ENCODE assay signal across 8 cellular contexts in genomic region chr18:62187543-62188378, GRCh38. TPM values are rescaled to one million over a fixed set of nuclear protein-coding genes. Genes with fewer than 3 reads are reported as not detected.
DNase-seq lines count a peak whose midpoint lies in the region; ATAC-seq, FAIRE-seq and TF ChIP-seq lines count a peak whose summit lies in the region.

No MANE protein-coding gene starts in this region.

- peaks cover 6 to 9% of the 10 kb centered on the region in 2 experiments for H4K20me1 ChIP-seq in H1 (replicated peaks in 1 of 2; ENCODE audit: control insufficient read depth in 1 of 2, insufficient read depth in 2 of 2, low read length in 2 of 2)

- peak overlapping the region; percentile 97 for H3K27ac ChIP-seq in H1 (ENCODE audit: low read depth, low read length)
- peak overlapping the region; percentile 92 for H3K27ac ChIP-seq in mesodermal cell (ENCODE audit: low read depth, low read length, severe bottlenecking)
- peak overlapping the region; percentile 83 for H3K27ac ChIP-seq in suprapubic skin

- peaks cover 31% of the 10 kb centered on the region for H3K4me1 Mint-ChIP-seq in Calu3 (ENCODE audit: low read depth, unreplicated experiment)
- peaks cover 50% of the 10 kb centered on the region for H3K4me1 Mint-ChIP-seq in activated CD4-positive, alpha-beta T cell treated with anti-CD3 and anti-CD28 coated beads, Interleukin-2, amount 10 ng/mL, durations not matched to agents 24 days and 14 days

- peak overlapping the region; percentile 99 for H3K4me3 Mint-ChIP-seq in Calu3 (ENCODE audit: low read depth, unreplicated experiment)
- H3K4me3 Mint-ChIP-seq in activated CD4-positive, alpha-beta T cell treated with anti-CD3 and anti-CD28 coated beads, Interleukin-2, amount 10 ng/mL, durations not matched to agents 24 days and 14 days, result peak overlapping the region; percentile 100

- no peaks in the 10 kb centered on the region for H3K79me1 ChIP-seq in H1 (ENCODE audit: low read depth, low read length)

- H3K36me3 ChIP-seq in H1 (ENCODE audit: control insufficient read depth in 2 of 4, insufficient read depth in 4 of 4, low read length in 3 of 4) (no peaks in the 10 kb centered on the region), mesodermal cell (ENCODE audit: control insufficient read depth, insufficient read depth, low read length) (no peaks in the 10 kb centered on the region), suprapubic skin (no peaks in the 10 kb centered on the region)

- peaks cover 56% of the 10 kb centered on the region for H3K36me3 Mint-ChIP-seq in Calu3 (ENCODE audit: insufficient read depth, unreplicated experiment)
- H3K36me3 Mint-ChIP-seq in activated CD4-positive, alpha-beta T cell treated with anti-CD3 and anti-CD28 coated beads, Interleukin-2, amount 10 ng/mL, durations not matched to agents 24 days and 14 days (ENCODE audit: low read depth), result peaks cover 37% of the 10 kb centered on the region

- no TSS peak for BruUV-seq in Calu3 (replicated peaks; lab: Mats Ljungman, UMichigan)

- H4K5ac ChIP-seq in H1 (ENCODE audit: insufficient read length, low read depth, low read length), result peak overlapping the region; percentile 84

- peak overlapping the region; percentile 78 to 97 (median 96) for H3K9ac ChIP-seq in H1 (replicated peaks in 1 of 4; ENCODE audit: extremely low read depth in 1 of 4, low read depth in 3 of 4, low read length in 3 of 4)

- TF ChIP-seq RAD21 in H1 (IDR thresholded peaks at IDR 0.05 in 1 of 2, conservative IDR thresholded peaks at IDR 0.05 in 1 of 2; ENCODE audit: low read depth in 2 of 2, low read length in 2 of 2), result 0 out of 4 replicates have a peak, but pooled peaks of 1 of the 2 experiments have one; percentile 1

- peak; percentile 0 for ATAC-seq in GM21515 (IDR thresholded peaks at IDR 0.05; ENCODE audit: unreplicated experiment)
- no peak for ATAC-seq in GM18519 (IDR thresholded peaks at IDR 0.05; ENCODE audit: low FRiP score, unreplicated experiment)

- no peak for TF ChIP-seq POLR2A in H1 (IDR thresholded peaks at IDR 0.05; ENCODE audit: control extremely low read depth in 1 of 2, low read depth in 2 of 2, low read length in 2 of 2)
- no peak for TF ChIP-seq POLR2A in suprapubic skin (IDR thresholded peaks at IDR 0.05)

- TF ChIP-seq CTCF in Calu3 (IDR thresholded peaks at IDR 0.05; ENCODE audit: unreplicated experiment), result no peak
- no peak for TF ChIP-seq CTCF in H1 (IDR thresholded peaks at IDR 0.05; ENCODE audit: control extremely low read depth in 1 of 3, insufficient read depth in 1 of 3, low read depth in 1 of 3, low read length in 3 of 3)
- no peak for TF ChIP-seq CTCF in suprapubic skin (IDR thresholded peaks at IDR 0.05)

- no peaks in the 10 kb centered on the region for H3K27me3 Mint-ChIP-seq in Calu3 (ENCODE audit: unreplicated experiment)
- no peaks in the 10 kb centered on the region for H3K27me3 Mint-ChIP-seq in activated CD4-positive, alpha-beta T cell treated with anti-CD3 and anti-CD28 coated beads, Interleukin-2, amount 10 ng/mL, durations not matched to agents 24 days and 14 days

- intact Hi-C loops in Calu3 (cut with micrococcal nuclease; ENCODE audit: unreplicated experiment), result loop anchor here (5.0 kb wide), 1 partner anchor 135 kb away; no protein-coding TSS in a partner anchor
- intact Hi-C loops in activated CD4-positive, alpha-beta T cell treated with anti-CD3 and anti-CD28 coated beads, Interleukin-2, amount 10 ng/mL, durations not matched to agents 24 days and 14 days (cut with micrococcal nuclease), result loop anchor here (1.0 to 5.0 kb wide), 8 partner anchors 62 to 1235 kb away; partner anchors contain the start of genes PHLPP1, TNFRSF11A and VPS4B

- WGBS in H1 (ENCODE audit: extremely low coverage in 1 of 2, insufficient coverage in 1 of 2, insufficient read length in 1 of 2, insufficient replicate concordance in 2 of 2, low coverage in 1 of 2, low lambda C conversion rate in 2 of 2, missing lambda C conversion rate in 1 of 2), 2 experiments, result 2% methylated on average over 53 of the region's 53 CpGs; no CpG with 5 or more reads in 1 of the 2 experiments
- 0% methylated on average over 46 to 50 of the region's 53 CpGs for WGBS in mesodermal cell (ENCODE audit: insufficient coverage in 2 of 2), 2 experiments
- WGBS in suprapubic skin, result 0% methylated on average over 45 of the region's 53 CpGs

- H2BK15ac ChIP-seq in H1 (ENCODE audit: low read length), result no peak overlapping the region

- H3K9me3 ChIP-seq in H1 (ENCODE audit: insufficient read depth in 2 of 2, low read depth in 1 of 2, low read length in 1 of 2), result no peaks in the 10 kb centered on the region
- no peaks in the 10 kb centered on the region for H3K9me3 ChIP-seq in mesodermal cell (ENCODE audit: control insufficient read depth, low read length)
- no peaks in the 10 kb centered on the region for H3K9me3 ChIP-seq in suprapubic skin

- peak overlapping the region; percentile 77; the same call in 1 of the 2 replicates for H2BK12ac ChIP-seq in H1 (ENCODE audit: low read depth, low read length)

- no peak overlapping the region for H3K4ac ChIP-seq in H1 (replicated peaks; ENCODE audit: insufficient read length, low read depth, low read length)

- H3K4me2 ChIP-seq in H1 (ENCODE audit: insufficient read depth in 1 of 2, low read depth in 2 of 2, low read length in 2 of 2), result peak overlapping the region; percentile 79 to 90

- H3K27me3 ChIP-seq in H1 (replicated peaks in 1 of 4; ENCODE audit: control insufficient read depth in 3 of 4, extremely low read depth in 1 of 4, insufficient read depth in 3 of 4, low read length in 3 of 4) (no peaks in the 10 kb centered on the region), suprapubic skin (no peaks in the 10 kb centered on the region)

- peak overlapping the region; percentile 44 for H4K91ac ChIP-seq in H1 (replicated peaks; ENCODE audit: insufficient read length, low read length)

- H3K4me3 ChIP-seq in H1 (ENCODE audit: extremely low read depth in 1 of 4, insufficient read depth in 2 of 4, low read depth in 3 of 4, low read length in 4 of 4) (peak overlapping the region; percentile 96 to 100 (median 99)), mesodermal cell (ENCODE audit: extremely low read depth, insufficient read depth, low read length, poor library complexity, severe bottlenecking) (peak overlapping the region; percentile 94), suprapubic skin (peak overlapping the region; percentile 60)

- H2AFZ ChIP-seq in H1 (ENCODE audit: low read length), result no peak overlapping the region

- no peak overlapping the region for H2BK20ac ChIP-seq in H1 (ENCODE audit: low read length)

- no peak for TF ChIP-seq EP300 in H1 (IDR thresholded peaks at IDR 0.05; ENCODE audit: borderline replicate concordance in 1 of 2, low read depth in 2 of 2, low read length in 2 of 2)
- TF ChIP-seq EP300 in suprapubic skin (IDR thresholded peaks at IDR 0.05), result no peak

- H2BK120ac ChIP-seq in H1 (replicated peaks; ENCODE audit: low read depth, low read length), result no peak overlapping the region

- peak overlapping the region; percentile 94 for H2BK5ac ChIP-seq in H1 (ENCODE audit: low read depth, low read length)

- no peak overlapping the region for H3K23ac ChIP-seq in H1 (ENCODE audit: insufficient read length)

- H3K18ac ChIP-seq in H1 (ENCODE audit: extremely low read depth, low read length), result 0 out of 2 replicates have a peak overlapping the region, but pooled peaks have one; percentile 51

- H2AK5ac ChIP-seq in H1 (ENCODE audit: low read depth, low read length), result no peak overlapping the region

- no peak for FAIRE-seq in H1 (lab: Jason Lieb, UNC)

- CTCF ChIA-PET in Calu3 (lab: Charles Lee), result interaction anchor here (0.5 to 3.5 kb wide), 5 partner anchors 11 to 706 kb away, joined by 3 to 14 read pairs (median 5); no protein-coding TSS in a partner anchor
- CTCF ChIA-PET in H1 (lab: Charles Lee; ENCODE audit: partially characterized antibody), result interaction anchor here (0.5 to 2.2 kb wide), 10 partner anchors 8 to 1391 kb away, joined by 3 to 16 read pairs (median 3); no protein-coding TSS in a partner anchor

- H3K56ac ChIP-seq in H1 (replicated peaks; ENCODE audit: insufficient read length, low read depth, low read length), result peak overlapping the region; percentile 83

- no peaks in the 10 kb centered on the region; a peak in 1 of 7 replicates for H3K4me1 ChIP-seq in H1 (replicated peaks in 1 of 4; ENCODE audit: control insufficient read depth in 3 of 4, insufficient read depth in 4 of 4, low read length in 3 of 4)
- H3K4me1 ChIP-seq in mesodermal cell (ENCODE audit: control insufficient read depth, insufficient read depth, low read length, poor library complexity, severe bottlenecking), result no peaks in the 10 kb centered on the region
- peaks cover 52% of the 10 kb centered on the region for H3K4me1 ChIP-seq in suprapubic skin

- H3K9me3 Mint-ChIP-seq in Calu3 (ENCODE audit: low read depth, unreplicated experiment), result no peaks in the 10 kb centered on the region
- peaks cover 5% of the 10 kb centered on the region for H3K9me3 Mint-ChIP-seq in activated CD4-positive, alpha-beta T cell treated with anti-CD3 and anti-CD28 coated beads, Interleukin-2, amount 10 ng/mL, durations not matched to agents 24 days and 14 days

- H3K27ac Mint-ChIP-seq in Calu3 (ENCODE audit: unreplicated experiment), result peak overlapping the region; percentile 97
- peak overlapping the region; percentile 97 for H3K27ac Mint-ChIP-seq in activated CD4-positive, alpha-beta T cell treated with anti-CD3 and anti-CD28 coated beads, Interleukin-2, amount 10 ng/mL, durations not matched to agents 24 days and 14 days

- H3K14ac ChIP-seq in H1 (ENCODE audit: insufficient read length), result no peak overlapping the region

- H4K8ac ChIP-seq in H1 (ENCODE audit: extremely low read depth, insufficient read depth, low read length), result peak overlapping the region; percentile 96

- H3K23me2 ChIP-seq in H1 (ENCODE audit: low read depth, low read length), result peaks cover 7% of the 10 kb centered on the region; the same call in 1 of the 2 replicates

- DNase-seq in Calu3, result peak; percentile 34
- DNase-seq in NCI-H1092 (lab: John Stamatoyannopoulos, UW), result peak; percentile 41
- DNase-seq in activated CD4-positive, alpha-beta T cell treated with anti-CD3 and anti-CD28 coated beads, Interleukin-2, amount 10 ng/mL, durations not matched to agents 24 days and 14 days, result peak; percentile 73
- peak in 1 of 2 experiments; percentile 60 for DNase-seq in H1 (ENCODE audit: low read depth in 1 of 2, low spot score in 2 of 2)
- DNase-seq in suprapubic skin (ENCODE audit: low spot score in 2 of 2), result peak in 1 of 2 donors; percentile 67

- H3K79me2 ChIP-seq in H1 (ENCODE audit: control insufficient read depth in 1 of 2, insufficient read depth in 2 of 2, low read length in 2 of 2), result peaks cover 0 to 60% of the 10 kb centered on the region in 2 experiments; a peak in 3 of 4 replicates

- POLR2A ChIA-PET in H1 (lab: Charles Lee; ENCODE audit: partially characterized antibody), result interaction anchor here (0.8 to 2.5 kb wide), 11 partner anchors 9 to 138 kb away, joined by 3 to 23 read pairs (median 3); partner anchors contain the start of gene TNFRSF11A

RNA-seq across cellular contexts. Expression of gene RELCH, which starts 0.7 kb away (rescaled TPM):
- total RNA-seq in Calu3 (2022) (54.5 and 63.9 TPM in 2 replicates), suprapubic skin (100 to 1,000 TPM in 1 of 4 donors, 10 to 100 TPM in 3; 54.2 to 108 (median 61.9) TPM)
- 30.6 and 31.1 TPM in 2 replicates for total RNA-seq in activated CD4-positive, alpha-beta T cell treated with anti-CD3 and anti-CD28 coated beads, Interleukin-2, amount 10 ng/mL, durations not matched to agents 24 days and 14 days
- total RNA-seq in H1 (2021; fragmentation: NEBNext Ultra II Directional; extraction: Animal tissue kit (Norgen Biotek cat#: 25700)), result 26.9 and 27.4 TPM in 2 replicates
- polyA plus RNA-seq in H1 (2011; rRNA removed), result 7.3 and 8.6 TPM in 2 replicates
- 10.4 TPM for polyA plus RNA-seq in H1 (2011; cell fraction: cytosol; rRNA removed)
- 17.2 TPM for polyA plus RNA-seq in H1 (2011; cell fraction: nucleus; rRNA removed)
- polyA plus RNA-seq in H1 (2012, experiment 1 of 2), result 14.0 to 20.0 TPM (median 18.8 TPM) in 4 replicates
- polyA plus RNA-seq in H1 (2012, experiment 2 of 2), result 0.73 TPM
- 14.1 TPM for polyA plus RNA-seq in H1 (2013, experiment 1 of 2)
- 14.3 TPM for polyA plus RNA-seq in H1 (2013, experiment 2 of 2)
- 94.5 and 96.5 TPM in 2 replicates for polyA minus RNA-seq in H1 (2011; rRNA and poly(A)+ RNA removed)
- polyA minus RNA-seq in H1 (2011; cell fraction: cytosol; rRNA and poly(A)+ RNA removed), result 24.4 TPM
- polyA minus RNA-seq in H1 (2011; cell fraction: nucleus; rRNA and poly(A)+ RNA removed), result 132 TPM
- 18.2 TPM for polyA plus RNA-seq in mesodermal cell (2013, experiment 1 of 2)
- 17.1 TPM for polyA plus RNA-seq in mesodermal cell (2013, experiment 2 of 2)

RNA-seq across cellular contexts. Expression of gene PIGN, which starts 0.9 kb away (rescaled TPM):
- total RNA-seq in Calu3 (2022) (52.5 and 57.3 TPM in 2 replicates), suprapubic skin (10 to 100 TPM; 28.7 to 72.4 (median 36.8) TPM)
- 32.0 and 33.9 TPM in 2 replicates for total RNA-seq in activated CD4-positive, alpha-beta T cell treated with anti-CD3 and anti-CD28 coated beads, Interleukin-2, amount 10 ng/mL, durations not matched to agents 24 days and 14 days
- 26.2 and 26.3 TPM in 2 replicates for total RNA-seq in H1 (2021; fragmentation: NEBNext Ultra II Directional; extraction: Animal tissue kit (Norgen Biotek cat#: 25700))
- 11.3 and 20.9 TPM in 2 replicates for polyA plus RNA-seq in H1 (2011; rRNA removed)
- 12.7 TPM for polyA plus RNA-seq in H1 (2011; cell fraction: cytosol; rRNA removed)
- polyA plus RNA-seq in H1 (2011; cell fraction: nucleus; rRNA removed), result 5.3 TPM
- polyA plus RNA-seq in H1 (2012, experiment 1 of 2), result 9.4 to 13.6 TPM (median 10.9 TPM) in 4 replicates
- 1.9 TPM for polyA plus RNA-seq in H1 (2012, experiment 2 of 2)
- polyA plus RNA-seq in H1 (2013, experiment 1 of 2), result 16.6 TPM
- 19.7 TPM for polyA plus RNA-seq in H1 (2013, experiment 2 of 2)
- 76.1 and 77.3 TPM in 2 replicates for polyA minus RNA-seq in H1 (2011; rRNA and poly(A)+ RNA removed)
- 16.5 TPM for polyA minus RNA-seq in H1 (2011; cell fraction: cytosol; rRNA and poly(A)+ RNA removed)
- polyA minus RNA-seq in H1 (2011; cell fraction: nucleus; rRNA and poly(A)+ RNA removed), result 71.4 TPM
- polyA plus RNA-seq in mesodermal cell (2013, experiment 1 of 2), result 14.7 TPM
- polyA plus RNA-seq in mesodermal cell (2013, experiment 2 of 2), result 15.3 TPM
